ENCODE assay signal across 16 cellular contexts in the genomic region with DNA sequence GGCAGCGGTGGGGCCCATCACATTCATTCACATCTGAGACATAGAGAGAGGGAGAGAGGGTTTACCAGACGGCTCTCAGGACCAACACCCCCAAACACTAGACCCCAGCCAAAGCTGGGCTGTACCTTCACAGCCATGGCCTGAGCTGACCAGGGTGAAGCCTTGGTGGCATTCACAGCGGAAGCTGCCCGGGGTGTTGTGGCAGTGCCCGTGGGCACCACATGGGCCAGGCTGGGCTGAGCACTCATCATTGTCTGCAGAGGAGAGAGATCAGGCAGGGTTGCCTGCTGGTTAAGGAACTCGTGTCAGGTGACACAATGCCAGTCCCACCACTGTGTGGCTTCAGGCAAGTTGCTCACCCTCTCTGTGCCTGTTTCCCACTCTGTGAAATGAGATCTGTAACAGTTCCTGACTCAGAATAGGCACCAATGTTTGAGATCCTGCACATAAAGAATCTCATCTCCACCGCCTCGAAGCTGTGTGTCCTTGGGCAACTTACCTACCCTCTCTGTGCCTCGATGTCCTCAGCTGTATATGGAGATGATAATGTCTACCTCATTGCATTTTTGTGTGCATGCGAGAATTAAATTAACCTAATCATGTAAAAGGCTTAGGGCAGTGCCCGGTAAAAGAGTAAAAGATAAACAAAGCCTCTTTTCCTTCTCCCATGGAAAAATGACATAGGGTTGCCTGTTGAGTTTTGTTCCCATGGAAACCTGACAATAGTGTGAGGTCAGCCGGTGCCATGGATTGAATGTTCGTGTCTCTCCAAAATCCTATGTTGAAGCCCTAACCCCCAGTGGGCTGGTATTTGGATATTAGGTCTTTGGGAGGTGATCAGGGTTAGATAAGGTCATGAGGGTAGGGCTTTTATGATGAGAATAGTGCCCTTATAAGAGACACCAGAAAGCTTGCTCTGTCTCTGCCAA. TPM values are rescaled to one million over a fixed set of nuclear protein-coding genes. Genes with fewer than 3 reads are reported as not detected.
"Had no signal": no experiment of that assay in that cellular context is flagged by ENCODE, and none has a peak within 500 bp of the region (broad histone marks: within the 10 kb centered on the region; RNA-seq: fewer than 3 reads in every experiment).

No MANE protein-coding gene starts in this region.

- H3K4me3 Mint-ChIP-seq: activated B cell treated with CpG ODN at 0.5 μM for 24 hours; activated CD4-positive, alpha-beta memory T cell treated with anti-CD3 and anti-CD28 coated beads for 36 hours; activated CD8-positive, alpha-beta memory T cell treated with anti-CD3 and anti-CD28 coated beads, Interleukin-2, amount 10 ng/mL, durations not matched to agents 7 days and 5 days; activated naive CD4-positive, alpha-beta T cell treated with anti-CD3 and anti-CD28 coated beads for 36 hours; nephron; stimulated activated naive B cell treated with anti-CD40 and anti-IgM and Interleukin-4, amounts not matched to agents 10 μg/mL and 1 μg/mL and 100 μg/mL, for 72 hours had no signal

- H3K27me3 ChIP-seq: body of pancreas had no signal

- H3K36me3 Mint-ChIP-seq: activated CD8-positive, alpha-beta memory T cell treated with anti-CD3 and anti-CD28 coated beads, Interleukin-2, amount 10 ng/mL, durations not matched to agents 7 days and 5 days; stimulated activated naive B cell treated with anti-CD40 and anti-IgM and Interleukin-4, amounts not matched to agents 10 μg/mL and 1 μg/mL and 100 μg/mL, for 72 hours had no signal

- ATAC-seq: activated CD8-positive, alpha-beta memory T cell treated with anti-CD3 and anti-CD28 coated beads, Interleukin-2, amount 10 ng/mL, durations not matched to agents 7 days and 5 days; body of pancreas; left lobe of liver; stimulated activated naive B cell treated with anti-CD40 and anti-IgM and Interleukin-4, amounts not matched to agents 10 μg/mL and 1 μg/mL and 100 μg/mL, for 72 hours had no signal

- H3K27ac Mint-ChIP-seq: activated B cell treated with CpG ODN at 0.5 μM for 24 hours; activated CD4-positive, alpha-beta memory T cell treated with anti-CD3 and anti-CD28 coated beads for 36 hours; activated CD8-positive, alpha-beta memory T cell treated with anti-CD3 and anti-CD28 coated beads, Interleukin-2, amount 10 ng/mL, durations not matched to agents 7 days and 5 days; activated naive CD4-positive, alpha-beta T cell treated with anti-CD3 and anti-CD28 coated beads for 36 hours; nephron; stimulated activated naive B cell treated with anti-CD40 and anti-IgM and Interleukin-4, amounts not matched to agents 10 μg/mL and 1 μg/mL and 100 μg/mL, for 72 hours had no signal

- H3K4me1 Mint-ChIP-seq: activated B cell treated with CpG ODN at 0.5 μM for 24 hours; nephron; stimulated activated naive B cell treated with anti-CD40 and anti-IgM and Interleukin-4, amounts not matched to agents 10 μg/mL and 1 μg/mL and 100 μg/mL, for 72 hours had no signal

- H3K4me1 ChIP-seq: body of pancreas had no signal

- H3K27ac ChIP-seq: body of pancreas had no signal

- H3K4me3 ChIP-seq: body of pancreas, lung had no signal

- H3K27me3 Mint-ChIP-seq: activated CD4-positive, alpha-beta memory T cell treated with anti-CD3 and anti-CD28 coated beads for 36 hours; activated CD8-positive, alpha-beta memory T cell treated with anti-CD3 and anti-CD28 coated beads, Interleukin-2, amount 10 ng/mL, durations not matched to agents 7 days and 5 days had no signal

- DNase-seq: activated B cell treated with CpG ODN at 0.5 μM for 24 hours; activated CD4-positive, alpha-beta memory T cell treated with anti-CD3 and anti-CD28 coated beads for 36 hours; activated CD4-positive, alpha-beta T cell treated with anti-CD3 and anti-CD28 coated beads for 4 hours; activated CD8-positive, alpha-beta memory T cell treated with anti-CD3 and anti-CD28 coated beads, Interleukin-2, amount 10 ng/mL, durations not matched to agents 7 days and 5 days; activated naive CD4-positive, alpha-beta T cell treated with anti-CD3 and anti-CD28 coated beads for 36 hours; body of pancreas; caudate nucleus; hypothalamus; midbrain; nucleus accumbens; stimulated activated naive B cell treated with anti-CD40 and anti-IgM and Interleukin-4, amounts not matched to agents 10 μg/mL and 1 μg/mL and 100 μg/mL, for 72 hours had no signal

RNA-seq across cellular contexts. Expression of a gene that starts 22.9 kb away (rescaled TPM):
- total RNA-seq: activated B cell treated with CpG ODN at 0.5 μM for 24 hours; activated CD4-positive, alpha-beta memory T cell treated with anti-CD3 and anti-CD28 coated beads for 36 hours; activated CD8-positive, alpha-beta memory T cell treated with anti-CD3 and anti-CD28 coated beads, Interleukin-2, amount 10 ng/mL, durations not matched to agents 7 days and 5 days; activated naive CD4-positive, alpha-beta T cell treated with anti-CD3 and anti-CD28 coated beads for 36 hours; body of pancreas; lung; renal cortical epithelial cell had no signal
- polyA plus RNA-seq: keratinocyte, lung had no signal
